8 cellular contexts compared by ENCODE assay signal in the genomic region with DNA sequence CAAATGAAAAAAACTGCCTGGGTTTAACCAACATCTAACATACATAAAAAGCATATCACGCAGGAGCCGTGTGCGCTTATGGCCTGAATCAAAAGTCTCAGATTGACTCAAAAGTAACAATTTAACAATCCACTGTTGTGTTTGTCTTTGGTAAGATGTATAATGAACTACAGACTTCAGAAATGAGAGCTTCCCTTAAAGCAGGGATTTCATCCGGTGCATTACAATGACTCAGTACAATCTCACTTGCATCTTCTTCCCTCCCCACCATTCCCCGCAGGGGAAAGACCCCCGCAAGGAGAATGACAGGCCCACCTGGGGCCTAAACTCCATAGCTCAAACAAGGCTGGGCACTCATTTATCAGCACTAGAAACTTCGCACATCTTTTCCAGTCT. TPM values are rescaled to one million over a fixed set of nuclear protein-coding genes. Genes with fewer than 3 reads are reported as not detected.
A peak's percentile ranks its signal among the peaks of the same experiment; 100 is the strongest.
DNase-seq lines count a peak whose midpoint lies in the region; ATAC-seq lines count a peak whose summit lies in the region.

No MANE protein-coding gene starts in this region.

- ATAC-seq in HG02678 (IDR thresholded peaks at IDR 0.05; ENCODE audit: unreplicated experiment) (peak; percentile 40), GM19328 (IDR thresholded peaks at IDR 0.05; ENCODE audit: unreplicated experiment) (no peak)
- no peak for ATAC-seq in naive thymus-derived CD4-positive, alpha-beta T cell

- peak overlapping the region; percentile 87 for H3K4me3 Mint-ChIP-seq in dendritic cell treated with granulocyte-macrophage colony-stimulating factor and Interleukin-4, amounts not matched to agents 40 ng/mL and 50 ng/mL, for 4 days
- peak overlapping the region; percentile 79 to 94 (median 91) for H3K4me3 Mint-ChIP-seq in naive thymus-derived CD4-positive, alpha-beta T cell

- H3K36me3 ChIP-seq in naive thymus-derived CD4-positive, alpha-beta T cell (ENCODE audit: control insufficient read depth in 2 of 3, insufficient read depth in 3 of 3, low read length in 3 of 3): no peaks in the 10 kb centered on the region

- peaks cover 20 to 29% of the 10 kb centered on the region in 2 donors for H3K4me1 ChIP-seq in naive thymus-derived CD4-positive, alpha-beta T cell (ENCODE audit: control insufficient read depth in 2 of 2, insufficient read depth in 2 of 2, low read length in 2 of 2)

- peak overlapping the region; percentile 63 for H3K4me3 ChIP-seq in naive thymus-derived CD4-positive, alpha-beta T cell (ENCODE audit: low read length)

- no peaks in the 10 kb centered on the region for H3K9me3 Mint-ChIP-seq in dendritic cell treated with granulocyte-macrophage colony-stimulating factor and Interleukin-4, amounts not matched to agents 40 ng/mL and 50 ng/mL, for 4 days
- H3K9me3 Mint-ChIP-seq in naive thymus-derived CD4-positive, alpha-beta T cell: peaks cover 0 to 2% (median 0%) of the 10 kb centered on the region in 11 donors

- intact Hi-C loops in dendritic cell treated with granulocyte-macrophage colony-stimulating factor and Interleukin-4, amounts not matched to agents 40 ng/mL and 50 ng/mL, for 4 days (cut with micrococcal nuclease): loop anchor here (2.0 to 10.0 kb wide), 2 partner anchors 144 to 268 kb away; a partner anchor contains a TSS
- intact Hi-C loops in naive thymus-derived CD4-positive, alpha-beta T cell (cut with micrococcal nuclease): loop anchor here (2.0 to 5.0 kb wide), 4 partner anchors 36 to 999 kb away; a partner anchor contains a TSS

- H3K36me3 Mint-ChIP-seq in dendritic cell treated with granulocyte-macrophage colony-stimulating factor and Interleukin-4, amounts not matched to agents 40 ng/mL and 50 ng/mL, for 4 days (ENCODE audit: low read depth): no peaks in the 10 kb centered on the region
- peaks cover 0 to 14% (median 0%) of the 10 kb centered on the region in 5 donors for H3K36me3 Mint-ChIP-seq in naive thymus-derived CD4-positive, alpha-beta T cell

- peaks cover 36% of the 10 kb centered on the region for H3K4me1 Mint-ChIP-seq in dendritic cell treated with granulocyte-macrophage colony-stimulating factor and Interleukin-4, amounts not matched to agents 40 ng/mL and 50 ng/mL, for 4 days (ENCODE audit: low read depth)
- peaks cover 24 to 53% (median 44%) of the 10 kb centered on the region in 7 donors for H3K4me1 Mint-ChIP-seq in naive thymus-derived CD4-positive, alpha-beta T cell

- peak overlapping the region; percentile 93 for H3K27ac ChIP-seq in naive thymus-derived CD4-positive, alpha-beta T cell (ENCODE audit: low read depth, low read length)

- H3K27ac Mint-ChIP-seq in dendritic cell treated with granulocyte-macrophage colony-stimulating factor and Interleukin-4, amounts not matched to agents 40 ng/mL and 50 ng/mL, for 4 days: peak overlapping the region; percentile 83
- peak overlapping the region; percentile 75 to 96 (median 86) for H3K27ac Mint-ChIP-seq in naive thymus-derived CD4-positive, alpha-beta T cell

- CTCF ChIA-PET in naive thymus-derived CD4-positive, alpha-beta T cell (lab: Charles Lee): no interaction called here

- no peaks in the 10 kb centered on the region for H3K27me3 Mint-ChIP-seq in dendritic cell treated with granulocyte-macrophage colony-stimulating factor and Interleukin-4, amounts not matched to agents 40 ng/mL and 50 ng/mL, for 4 days
- peaks cover 0 to 13% (median 0%) of the 10 kb centered on the region in 5 donors for H3K27me3 Mint-ChIP-seq in naive thymus-derived CD4-positive, alpha-beta T cell

- POLR2A ChIA-PET in naive thymus-derived CD4-positive, alpha-beta T cell (lab: Charles Lee): interaction anchor here (0.6 to 1.1 kb wide), 3 partner anchors 20 to 191 kb away, joined by 4 read pairs; no protein-coding TSS in a partner anchor

- H3K9me3 ChIP-seq in naive thymus-derived CD4-positive, alpha-beta T cell (ENCODE audit: control insufficient read depth in 2 of 3, low read length in 3 of 3): no peaks in the 10 kb centered on the region

- DNase-seq in activated T-cell treated with anti-CD3 and anti-CD28 coated beads for 48 hours (ENCODE audit: low read depth) (peak; percentile 23), RKO (ENCODE audit: low spot score) (peak; percentile 75), retina (no peak)
- DNase-seq in activated T-cell treated with anti-CD3 and anti-CD28 coated beads, Interleukin-2, amount 50 U/mL, for 1 hour: no peak
- DNase-seq in naive thymus-derived CD4-positive, alpha-beta T cell: peak in 4 of 9 donors; percentile 1 to 52 (median 7)

- no peaks in the 10 kb centered on the region for H3K27me3 ChIP-seq in naive thymus-derived CD4-positive, alpha-beta T cell (ENCODE audit: control insufficient read depth in 2 of 2, insufficient read depth in 2 of 2, low read length in 2 of 2)

RNA-seq across cellular contexts. Expression of a gene that starts 1.4 kb away (rescaled TPM):
- total RNA-seq in naive thymus-derived CD4-positive, alpha-beta T cell: 10 to 100 TPM; 53.4 to 59.3 (median 58.0) TPM
- 10 to 100 TPM; 82.2 to 91.9 TPM for polyA plus RNA-seq in naive thymus-derived CD4-positive, alpha-beta T cell

Comparison
In these comparisons a context has a peak if more than half of its experiments do, and no peak if none do; other contexts are left out.
1. DNase-seq: peak in activated T-cell treated with anti-CD3 and anti-CD28 coated beads for 48 hours (single experiment) and RKO (single experiment); none in activated T-cell treated with anti-CD3 and anti-CD28 coated beads, Interleukin-2, amount 50 U/mL, for 1 hour (single experiment) and retina (single experiment).